Comparison of ENCODE assay signal across 20 cellular contexts in genomic region chr1:40226187-40226586, GRCh38. TPM values are rescaled to one million over a fixed set of nuclear protein-coding genes. Genes with fewer than 3 reads are reported as not detected.
A peak's percentile ranks its signal among the peaks of the same experiment; 100 is the strongest.
DNase-seq lines count a peak whose midpoint lies in the region; ATAC-seq, FAIRE-seq and TF ChIP-seq lines count a peak whose summit lies in the region.
"Had no signal": no experiment of that assay in that cellular context is flagged by ENCODE, and none has a peak within 500 bp of the region (broad histone marks: within the 10 kb centered on the region; RNA-seq: fewer than 3 reads in every experiment).

No MANE protein-coding gene starts in this region.

- H3K4me3 ChIP-seq in mucosa of descending colon (no peak overlapping the region), ovary (no peak overlapping the region)
- H3K4me3 ChIP-seq: A549, GM23338, HAP-1 had no signal

- no peak overlapping the region for H3K4me3 Mint-ChIP-seq in activated naive CD8-positive, alpha-beta T cell treated with anti-CD3 and anti-CD28 coated beads for 36 hours
- H3K4me3 Mint-ChIP-seq: CD14-positive monocyte; CD8-positive, alpha-beta T cell; GM23338 had no signal

- TF ChIP-seq POLR2A in H54 (IDR thresholded peaks at IDR 0.05; ENCODE audit: low read depth, low read length): no peak
- TF ChIP-seq POLR2A in ovary (IDR thresholded peaks at IDR 0.05): no peak

- peak; percentile 62 for FAIRE-seq in H54 (lab: Jason Lieb, UNC)
- FAIRE-seq: A549, GM12892 had no signal

- no peaks in the 10 kb centered on the region for H3K27me3 Mint-ChIP-seq in activated naive CD8-positive, alpha-beta T cell treated with anti-CD3 and anti-CD28 coated beads for 36 hours

- DNase-seq in H54 (ENCODE audit: insufficient read length, low spot score) (no peak), LoVo (ENCODE audit: low spot score) (peak; percentile 4), mucosa of descending colon (no peak), HuH-7.5 (ENCODE audit: low spot score) (no peak), NCI-H748 treated with DMSO at 0.1 percent for 48 hours (lab: John Stamatoyannopoulos, UW) (no peak), ovary (no peak)
- no peak for DNase-seq in activated naive CD8-positive, alpha-beta T cell treated with anti-CD3 and anti-CD28 coated beads for 36 hours
- DNase-seq: CD8-positive, alpha-beta T cell; COR-L47; DND-41; GDM1 had no signal

- H3K27ac Mint-ChIP-seq in activated naive CD8-positive, alpha-beta T cell treated with anti-CD3 and anti-CD28 coated beads for 36 hours: peak overlapping the region; percentile 43
- H3K27ac Mint-ChIP-seq: CD14-positive monocyte; CD8-positive, alpha-beta T cell; GM23338 had no signal

- ATAC-seq in mucosa of descending colon (peak; percentile 96), HG02642 (IDR thresholded peaks at IDR 0.05; ENCODE audit: poor library complexity, unreplicated experiment) (no peak)
- ATAC-seq: A549; CD8-positive, alpha-beta T cell; GM23338 had no signal

- H3K4me1 Mint-ChIP-seq in activated naive CD8-positive, alpha-beta T cell treated with anti-CD3 and anti-CD28 coated beads for 36 hours: peaks cover 29% of the 10 kb centered on the region
- H3K4me1 Mint-ChIP-seq: CD14-positive monocyte had no signal

- WGBS in ovary, 3 donors: 91 to 95% (median 91%) methylated on average over 3 of the region's 3 CpGs

- no peak for TF ChIP-seq EP300 in ovary (IDR thresholded peaks at IDR 0.05)

- H3K9me3 ChIP-seq in mucosa of descending colon (no peaks in the 10 kb centered on the region), ovary (no peaks in the 10 kb centered on the region)
- H3K9me3 ChIP-seq: A549 had no signal

- intact Hi-C loops in mucosa of descending colon (cut with DNase I, micrococcal nuclease) (no loop called here), ovary (cut with DNase I) (no loop called here)

- peaks cover 28% of the 10 kb centered on the region for H3K36me3 Mint-ChIP-seq in activated naive CD8-positive, alpha-beta T cell treated with anti-CD3 and anti-CD28 coated beads for 36 hours

- TF ChIP-seq CTCF in mucosa of descending colon (IDR thresholded peaks at IDR 0.05) (no peak), ovary (IDR thresholded peaks at IDR 0.05) (no peak)

- H3K9me3 Mint-ChIP-seq in activated naive CD8-positive, alpha-beta T cell treated with anti-CD3 and anti-CD28 coated beads for 36 hours: no peaks in the 10 kb centered on the region
- H3K9me3 Mint-ChIP-seq: CD14-positive monocyte; CD8-positive, alpha-beta T cell; GM23338 had no signal

- H3K27ac ChIP-seq in ovary: no peak overlapping the region
- H3K27ac ChIP-seq: A549, KMS-11 had no signal

- H3K27me3 ChIP-seq in ovary: no peaks in the 10 kb centered on the region

- H3K36me3 ChIP-seq in mucosa of descending colon (ENCODE audit: low read depth) (no peaks in the 10 kb centered on the region), ovary (no peaks in the 10 kb centered on the region)

- H3K4me1 ChIP-seq in mucosa of descending colon (ENCODE audit: low read depth) (no peaks in the 10 kb centered on the region), ovary (ENCODE audit: insufficient read depth) (no peaks in the 10 kb centered on the region)
- H3K4me1 ChIP-seq: A549 had no signal

RNA-seq across cellular contexts. Expression of gene TMCO2, which starts 21.6 kb away (rescaled TPM):
- total RNA-seq in activated naive CD8-positive, alpha-beta T cell treated with anti-CD3 and anti-CD28 coated beads for 36 hours: not detected
- total RNA-seq in mucosa of descending colon: not detected
- not detected for total RNA-seq in ovary
- polyA plus RNA-seq in ovary: not detected
- total RNA-seq: CD8-positive, alpha-beta T cell; GM23338 had no signal
- polyA plus RNA-seq: A549, AG04450, BJ, CD14-positive monocyte, GM23338 had no signal

RNA-seq across cellular contexts. Expression of gene ZMPSTE24, which starts 31.8 kb away (rescaled TPM):
- 10 to 100 TPM; 39.6 to 41.0 TPM for total RNA-seq in activated naive CD8-positive, alpha-beta T cell treated with anti-CD3 and anti-CD28 coated beads for 36 hours
- 10 to 100 TPM; 46.0 to 51.9 (median 47.0) TPM for total RNA-seq in mucosa of descending colon
- 10 to 100 TPM; 24.5 to 36.9 (median 29.0) TPM for total RNA-seq in ovary
- polyA plus RNA-seq in ovary: 10 to 100 TPM; 19.0 to 44.4 TPM
